ENCODE assay signal across 8 cellular contexts in genomic region chr2:90052113-90052631, GRCh38.
DNase-seq lines count a peak whose midpoint lies in the region; ATAC-seq and FAIRE-seq lines count a peak whose summit lies in the region.
"Not testable (repeated sequence)": the region's sequence is repeated elsewhere in the genome, so short reads cannot be mapped to it uniquely, and the experiment has no call there.

No MANE protein-coding gene starts in this region.

- not testable (repeated sequence) for H3K9me3 Mint-ChIP-seq in naive B cell

- not testable (repeated sequence) for H3K4me3 Mint-ChIP-seq in naive B cell

- not testable (repeated sequence) for H3K27me3 Mint-ChIP-seq in naive B cell

- not testable (repeated sequence) for H3K36me3 Mint-ChIP-seq in naive B cell

- H3K4me1 Mint-ChIP-seq in naive B cell = not testable (repeated sequence)

- FAIRE-seq in G401.6 (lab: Jason Lieb, UNC) = peak; percentile 96
- peak; percentile 97 for FAIRE-seq in TTC549 (lab: Jason Lieb, UNC)
- FAIRE-seq in endometrium (lab: Jason Lieb, UNC) = peak; percentile 85
- FAIRE-seq in urothelium cell line (lab: Jason Lieb, UNC) = peak; percentile 89

- ATAC-seq in GM18909 (IDR thresholded peaks at IDR 0.05; ENCODE audit: poor library complexity, unreplicated experiment) (peak; percentile 44), HG02885 (IDR thresholded peaks at IDR 0.05; ENCODE audit: poor library complexity, unreplicated experiment) (peak; percentile 50), naive B cell (ENCODE audit: low read depth in 2 of 2) (peak; percentile 58 to 59)

- not testable (repeated sequence) for H3K27ac Mint-ChIP-seq in naive B cell

- peak; percentile 50 for DNase-seq in NAMALWA (ENCODE audit: low spot score)
- not testable (repeated sequence) for DNase-seq in naive B cell; urothelium cell line (ENCODE audit: low spot score)
